ENCODE assay signal across 1 cellular context in genomic region chr16:55471448-55472097, GRCh38.
TF ChIP-seq lines count a peak whose summit lies in the region.

No MANE protein-coding gene starts in this region.

TF ChIP-seq in GM23338, 12 proteins besides CTCF, POLR2A, EP300 and RAD21 (continued from another document):
- TF ChIP-seq, protein P1, sequence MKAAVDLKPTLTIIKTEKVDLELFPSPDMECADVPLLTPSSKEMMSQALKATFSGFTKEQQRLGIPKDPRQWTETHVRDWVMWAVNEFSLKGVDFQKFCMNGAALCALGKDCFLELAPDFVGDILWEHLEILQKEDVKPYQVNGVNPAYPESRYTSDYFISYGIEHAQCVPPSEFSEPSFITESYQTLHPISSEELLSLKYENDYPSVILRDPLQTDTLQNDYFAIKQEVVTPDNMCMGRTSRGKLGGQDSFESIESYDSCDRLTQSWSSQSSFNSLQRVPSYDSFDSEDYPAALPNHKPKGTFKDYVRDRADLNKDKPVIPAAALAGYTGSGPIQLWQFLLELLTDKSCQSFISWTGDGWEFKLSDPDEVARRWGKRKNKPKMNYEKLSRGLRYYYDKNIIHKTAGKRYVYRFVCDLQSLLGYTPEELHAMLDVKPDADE (IDR thresholded peaks at IDR 0.05): no peak
- TF ChIP-seq STAT1 (IDR thresholded peaks at IDR 0.05; ENCODE audit: unreplicated experiment) (no peak), EZH2phosphoT487 (IDR thresholded peaks at IDR 0.05; ENCODE audit: unreplicated experiment) (no peak), EZH2 (IDR thresholded peaks at IDR 0.05; ENCODE audit: low read depth, unreplicated experiment) (no peak), POLR2AphosphoS5 (IDR thresholded peaks at IDR 0.05; ENCODE audit: low read depth) (no peak), CREB1 (CRISPR knock-in tag; IDR thresholded peaks at IDR 0.05; ENCODE audit: low read depth) (no peak)
- TF ChIP-seq, protein P2, sequence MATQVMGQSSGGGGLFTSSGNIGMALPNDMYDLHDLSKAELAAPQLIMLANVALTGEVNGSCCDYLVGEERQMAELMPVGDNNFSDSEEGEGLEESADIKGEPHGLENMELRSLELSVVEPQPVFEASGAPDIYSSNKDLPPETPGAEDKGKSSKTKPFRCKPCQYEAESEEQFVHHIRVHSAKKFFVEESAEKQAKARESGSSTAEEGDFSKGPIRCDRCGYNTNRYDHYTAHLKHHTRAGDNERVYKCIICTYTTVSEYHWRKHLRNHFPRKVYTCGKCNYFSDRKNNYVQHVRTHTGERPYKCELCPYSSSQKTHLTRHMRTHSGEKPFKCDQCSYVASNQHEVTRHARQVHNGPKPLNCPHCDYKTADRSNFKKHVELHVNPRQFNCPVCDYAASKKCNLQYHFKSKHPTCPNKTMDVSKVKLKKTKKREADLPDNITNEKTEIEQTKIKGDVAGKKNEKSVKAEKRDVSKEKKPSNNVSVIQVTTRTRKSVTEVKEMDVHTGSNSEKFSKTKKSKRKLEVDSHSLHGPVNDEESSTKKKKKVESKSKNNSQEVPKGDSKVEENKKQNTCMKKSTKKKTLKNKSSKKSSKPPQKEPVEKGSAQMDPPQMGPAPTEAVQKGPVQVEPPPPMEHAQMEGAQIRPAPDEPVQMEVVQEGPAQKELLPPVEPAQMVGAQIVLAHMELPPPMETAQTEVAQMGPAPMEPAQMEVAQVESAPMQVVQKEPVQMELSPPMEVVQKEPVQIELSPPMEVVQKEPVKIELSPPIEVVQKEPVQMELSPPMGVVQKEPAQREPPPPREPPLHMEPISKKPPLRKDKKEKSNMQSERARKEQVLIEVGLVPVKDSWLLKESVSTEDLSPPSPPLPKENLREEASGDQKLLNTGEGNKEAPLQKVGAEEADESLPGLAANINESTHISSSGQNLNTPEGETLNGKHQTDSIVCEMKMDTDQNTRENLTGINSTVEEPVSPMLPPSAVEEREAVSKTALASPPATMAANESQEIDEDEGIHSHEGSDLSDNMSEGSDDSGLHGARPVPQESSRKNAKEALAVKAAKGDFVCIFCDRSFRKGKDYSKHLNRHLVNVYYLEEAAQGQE (IDR thresholded peaks at IDR 0.05; ENCODE audit: unreplicated experiment): no peak
